Comparison of ENCODE assay signal across 8 cellular contexts in genomic region chr1:225427249-225428065, GRCh38. TPM values are rescaled to one million over a fixed set of nuclear protein-coding genes. Genes with fewer than 3 reads are reported as not detected.
DNase-seq lines count a peak whose midpoint lies in the region; ATAC-seq, FAIRE-seq and TF ChIP-seq lines count a peak whose summit lies in the region.

TSS of gene LBR (minus strand) at chr1:225428038. CDS start at chr1:225424075, 3,963 bp downstream.

- peak within 1 kb of the TSS; percentile 71 for H3K4ac ChIP-seq in trophoblast cell (ENCODE audit: low read depth, low read length)

- H4K12ac ChIP-seq in trophoblast cell (ENCODE audit: low read depth, low read length): peak within 1 kb of the TSS; percentile 91

- H2BK5ac ChIP-seq in trophoblast cell (ENCODE audit: low read depth, low read length, poor library complexity): peak within 1 kb of the TSS; percentile 87

- ATAC-seq in GM21723 (IDR thresholded peaks at IDR 0.05; ENCODE audit: unreplicated experiment): peak; percentile 40
- peak; percentile 23 to 47 for ATAC-seq in activated naive CD4-positive, alpha-beta T cell treated with anti-CD3 and anti-CD28 coated beads, Interleukin-2, amount 50 U/mL, for 72 hours

- no peak for FAIRE-seq in D721Med (lab: Jason Lieb, UNC)

- H3K79me1 ChIP-seq in trophoblast cell (ENCODE audit: low read length): peaks cover 16% of the 10 kb centered on the region

- intact Hi-C loops in cardiac septum (cut with DNase I): loop anchor here (5.0 kb wide), 1 partner anchor 495 kb away; the partner anchor contains the start of gene PYCR2

- peaks cover 21% of the 10 kb centered on the region for H4K20me1 ChIP-seq in KMS-11 (ENCODE audit: insufficient read depth)

- H4K8ac ChIP-seq in trophoblast cell (ENCODE audit: low read depth, low read length): peak within 1 kb of the TSS; percentile 94

- peaks cover 8% of the 10 kb centered on the region for H3K9me3 ChIP-seq in trophoblast cell (ENCODE audit: insufficient read depth, low read depth, low read length)

- peak within 1 kb of the TSS; percentile 67 for H2AK5ac ChIP-seq in trophoblast cell (ENCODE audit: low read length)

- H3K27ac Mint-ChIP-seq in activated naive CD4-positive, alpha-beta T cell treated with anti-CD3 and anti-CD28 coated beads, Interleukin-2, amount 50 U/mL, for 72 hours: peak within 1 kb of the TSS; percentile 91 to 95

- H3K23ac ChIP-seq in trophoblast cell (ENCODE audit: low read length): no peak within 1 kb of the TSS

- H3K27me3 ChIP-seq in KMS-11 (ENCODE audit: insufficient read depth, low read depth) (no peaks in the 10 kb centered on the region), trophoblast cell (ENCODE audit: insufficient read depth, low read length) (no peaks in the 10 kb centered on the region)

- H2AFZ ChIP-seq in KMS-11 (ENCODE audit: low read depth) (peak within 1 kb of the TSS; percentile 79), trophoblast cell (ENCODE audit: insufficient read depth, low read length, poor library complexity) (peak within 1 kb of the TSS; percentile 88)

- TF ChIP-seq CTCF in GM12864 (IDR thresholded peaks at IDR 0.05; ENCODE audit: low read depth, low read length, missing control alignments): no peak
- no peak for TF ChIP-seq CTCF in KMS-11 (conservative IDR thresholded peaks at IDR 0.05; ENCODE audit: low read depth, low read length)
- TF ChIP-seq CTCF in D721Med (IDR thresholded peaks at IDR 0.05; ENCODE audit: insufficient read depth, missing control alignments): no peak

- peak within 1 kb of the TSS; percentile 87 for H2BK120ac ChIP-seq in trophoblast cell (ENCODE audit: insufficient read depth, low read length, poor library complexity)

- H3K4me1 ChIP-seq in KMS-11 (ENCODE audit: low read depth, poor library complexity, severe bottlenecking): peaks cover 31% of the 10 kb centered on the region
- H3K4me1 ChIP-seq in trophoblast cell (ENCODE audit: control insufficient read depth in 1 of 2, insufficient read depth in 2 of 2, low read length in 2 of 2): peaks cover 18 to 23% of the 10 kb centered on the region in 2 experiments

- no CpG with 5 or more reads among the region's 93 CpGs for WGBS in trophoblast cell (ENCODE audit: extremely low coverage, insufficient coverage, insufficient read length)

- H3K14ac ChIP-seq in trophoblast cell (ENCODE audit: low read length): peak within 1 kb of the TSS; percentile 87

- H3K4me3 ChIP-seq in GM12864 (ENCODE audit: low read depth, low read length): peak within 1 kb of the TSS; percentile 96
- H3K4me3 ChIP-seq in KMS-11 (IDR thresholded peaks at IDR 0.05; ENCODE audit: insufficient read depth, low read depth, low read length): peak within 1 kb of the TSS; percentile 96
- H3K4me3 ChIP-seq in trophoblast cell (ENCODE audit: low read depth, low read length): peak within 1 kb of the TSS; percentile 86

- H3K4me2 ChIP-seq in KMS-11 (peak within 1 kb of the TSS; percentile 84), trophoblast cell (ENCODE audit: low read length) (peak within 1 kb of the TSS; percentile 95)

- H3K36me3 ChIP-seq in KMS-11 (ENCODE audit: insufficient read depth) (no peaks in the 10 kb centered on the region), trophoblast cell (ENCODE audit: control insufficient read depth in 1 of 2, insufficient read depth in 2 of 2, low read length in 2 of 2) (peaks cover 0 to 4% of the 10 kb centered on the region in 2 experiments)

- H3K9ac ChIP-seq in KMS-11: peak within 1 kb of the TSS; percentile 89
- H3K9ac ChIP-seq in trophoblast cell (ENCODE audit: low read length): peak within 1 kb of the TSS; percentile 90

- DNase-seq in GM12864 (ENCODE audit: low read depth): no peak
- no peak for DNase-seq in activated naive CD4-positive, alpha-beta T cell treated with anti-CD3 and anti-CD28 coated beads, Interleukin-2, amount 50 U/mL, for 72 hours (ENCODE audit: low spot score in 2 of 2)
- DNase-seq in cardiac septum (ENCODE audit: low spot score): no peak
- peak in 1 of 2 donors; percentile 27 for DNase-seq in trophoblast cell
- no peak for DNase-seq in D721Med (ENCODE audit: insufficient read length, low spot score)
- DNase-seq in SW 1271 (lab: John Stamatoyannopoulos, UW): no peak

- H3K79me2 ChIP-seq in KMS-11 (ENCODE audit: insufficient read depth, low read depth) (peaks cover 53% of the 10 kb centered on the region), trophoblast cell (ENCODE audit: control insufficient read depth, insufficient read depth, low read length, poor library complexity) (peaks cover 23% of the 10 kb centered on the region)

- peak within 1 kb of the TSS; percentile 71 for H3K18ac ChIP-seq in trophoblast cell (ENCODE audit: low read length)

- no peaks in the 10 kb centered on the region for H3K9me3 Mint-ChIP-seq in activated naive CD4-positive, alpha-beta T cell treated with anti-CD3 and anti-CD28 coated beads, Interleukin-2, amount 50 U/mL, for 72 hours

- peak within 1 kb of the TSS; percentile 97 for H4K91ac ChIP-seq in trophoblast cell (ENCODE audit: low read depth, low read length)

- peak within 1 kb of the TSS; percentile 56 for H2BK12ac ChIP-seq in trophoblast cell (ENCODE audit: low read length)

- H3K27ac ChIP-seq in KMS-11: peak within 1 kb of the TSS; percentile 88
- H3K27ac ChIP-seq in trophoblast cell (ENCODE audit: low read depth, low read length): peak within 1 kb of the TSS; percentile 73

- peaks cover 16 to 25% of the 10 kb centered on the region in 2 donors for H3K36me3 Mint-ChIP-seq in activated naive CD4-positive, alpha-beta T cell treated with anti-CD3 and anti-CD28 coated beads, Interleukin-2, amount 50 U/mL, for 72 hours

RNA-seq across cellular contexts. Expression of gene LBR, which starts in this region (rescaled TPM):
- total RNA-seq in activated naive CD4-positive, alpha-beta T cell treated with anti-CD3 and anti-CD28 coated beads, Interleukin-2, amount 50 U/mL, for 72 hours: 100 to 1,000 TPM; 161 to 174 TPM
- 13.7 TPM for total RNA-seq in cardiac septum
- polyA plus RNA-seq in trophoblast cell (2013): 46.6 and 47.2 TPM in 2 replicates

Comparison
In these comparisons a context has a peak if more than half of its experiments do, and no peak if none do; other contexts are left out.
1. RNA of gene LBR (total RNA-seq): 161 to 174 TPM in activated naive CD4-positive, alpha-beta T cell treated with anti-CD3 and anti-CD28 coated beads, Interleukin-2, amount 50 U/mL, for 72 hours; 13.7 TPM in cardiac septum (single experiment); every median in the first group is over 10 times any median in the second.
2. Peak in every context shown above with its lines, with median percentiles within 50 percentile points of each other: H3K4me3 ChIP-seq.